Comparison of ENCODE assay signal across 1 cellular context in genomic region chr6:37171970-37172812, GRCh38.
TF ChIP-seq lines count a peak whose summit lies in the region.

No MANE protein-coding gene starts in this region.

TF ChIP-seq in GM12878, 131 proteins besides CTCF, POLR2A, EP300 and RAD21 (continues in another document):
- TF ChIP-seq RAD51 (IDR thresholded peaks at IDR 0.05), result peak; percentile 96
- peak; percentile 83 for TF ChIP-seq KLF5 (IDR thresholded peaks at IDR 0.05; ENCODE audit: partially characterized antibody)
- 0 out of 2 replicates have a peak, but pooled peaks have one; percentile 24 for TF ChIP-seq ZNF592 (IDR thresholded peaks at IDR 0.05)
- peak; percentile 80; the same call in 1 of the 2 replicates for TF ChIP-seq SIN3A (IDR thresholded peaks at IDR 0.05; ENCODE audit: low read depth, low read length)
- peak; percentile 21; the same call in 1 of the 2 replicates for TF ChIP-seq CBFB (IDR thresholded peaks at IDR 0.05; ENCODE audit: low read depth)
- TF ChIP-seq EZH2 (IDR thresholded peaks at IDR 0.05; ENCODE audit: borderline replicate concordance, control insufficient read depth, low read depth, low read length), result no peak
- peak; percentile 93 for TF ChIP-seq YY1 (IDR thresholded peaks at IDR 0.05; ENCODE audit: low read depth, low read length)
- TF ChIP-seq IKZF2 (IDR thresholded peaks at IDR 0.05), result 0 out of 4 replicates have a peak, but pooled peaks of 1 of the 2 experiments have one; percentile 9
- TF ChIP-seq SPI1 (IDR thresholded peaks at IDR 0.05; ENCODE audit: borderline replicate concordance, insufficient read depth, low read depth, low read length), result no peak
- peak; percentile 71; the same call in 1 of the 2 replicates for TF ChIP-seq E2F4 (IDR thresholded peaks at IDR 0.05; ENCODE audit: low read depth, low read length)
- no peak for TF ChIP-seq CEBPZ (IDR thresholded peaks at IDR 0.05; ENCODE audit: low read depth, low read length)
- peak; percentile 18; the same call in 1 of the 2 replicates for TF ChIP-seq NKRF (conservative IDR thresholded peaks at IDR 0.05)
- TF ChIP-seq RELB (IDR thresholded peaks at IDR 0.05; ENCODE audit: low read depth), result peak; percentile 35; the same call in 1 of the 2 replicates
- no peak for TF ChIP-seq ASH2L (IDR thresholded peaks at IDR 0.05; ENCODE audit: borderline replicate concordance, low read depth)
- no peak for TF ChIP-seq ZBTB40 (IDR thresholded peaks at IDR 0.05; ENCODE audit: borderline replicate concordance)
- TF ChIP-seq SKIL (IDR thresholded peaks at IDR 0.05; ENCODE audit: low read depth, poor library complexity, severe bottlenecking), result peak; percentile 78
- 0 out of 3 replicates have a peak, but pooled peaks have one; percentile 62 for TF ChIP-seq POU2F2 (IDR thresholded peaks at IDR 0.05; ENCODE audit: borderline replicate concordance, low read depth, low read length)
- peak; percentile 94 for TF ChIP-seq FOXK2 (IDR thresholded peaks at IDR 0.05)
- TF ChIP-seq USF2 (IDR thresholded peaks at IDR 0.05; ENCODE audit: borderline replicate concordance, low read depth, low read length), result peak; percentile 59
- 0 out of 2 replicates have a peak, but pooled peaks have one; percentile 28 for TF ChIP-seq MEF2A (IDR thresholded peaks at IDR 0.05; ENCODE audit: insufficient read depth, low read depth, low read length)
- TF ChIP-seq RUNX3 (IDR thresholded peaks at IDR 0.05; ENCODE audit: low read length), result peak; percentile 86
- no peak for TF ChIP-seq TCF12 (IDR thresholded peaks at IDR 0.05; ENCODE audit: low read depth, low read length)
- peak; percentile 61; the same call in 1 of the 2 replicates for TF ChIP-seq STAT1 (conservative IDR thresholded peaks at IDR 0.05)
- TF ChIP-seq ZNF384 (IDR thresholded peaks at IDR 0.05; ENCODE audit: borderline replicate concordance, low read depth, low read length), result peak; percentile 61; the same call in 1 of the 2 replicates
- TF ChIP-seq USF1 (IDR thresholded peaks at IDR 0.05; ENCODE audit: borderline replicate concordance, extremely low read length, insufficient read depth, low read depth, low read length), result peak; percentile 74
- TF ChIP-seq TCF7 (IDR thresholded peaks at IDR 0.05; ENCODE audit: borderline replicate concordance), result no peak
- TF ChIP-seq, protein P1, sequence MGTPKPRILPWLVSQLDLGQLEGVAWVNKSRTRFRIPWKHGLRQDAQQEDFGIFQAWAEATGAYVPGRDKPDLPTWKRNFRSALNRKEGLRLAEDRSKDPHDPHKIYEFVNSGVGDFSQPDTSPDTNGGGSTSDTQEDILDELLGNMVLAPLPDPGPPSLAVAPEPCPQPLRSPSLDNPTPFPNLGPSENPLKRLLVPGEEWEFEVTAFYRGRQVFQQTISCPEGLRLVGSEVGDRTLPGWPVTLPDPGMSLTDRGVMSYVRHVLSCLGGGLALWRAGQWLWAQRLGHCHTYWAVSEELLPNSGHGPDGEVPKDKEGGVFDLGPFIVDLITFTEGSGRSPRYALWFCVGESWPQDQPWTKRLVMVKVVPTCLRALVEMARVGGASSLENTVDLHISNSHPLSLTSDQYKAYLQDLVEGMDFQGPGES (IDR thresholded peaks at IDR 0.05), result 0 out of 2 replicates have a peak, but pooled peaks have one; percentile 11
- peak; percentile 81; the same call in 1 of the 2 replicates for TF ChIP-seq MAX (IDR thresholded peaks at IDR 0.05; ENCODE audit: low read depth, low read length)
- 0 out of 2 replicates have a peak, but pooled peaks have one; percentile 30 for TF ChIP-seq MXI1 (IDR thresholded peaks at IDR 0.05; ENCODE audit: low read depth, low read length)
- TF ChIP-seq BRCA1 (IDR thresholded peaks at IDR 0.05; ENCODE audit: low read depth, low read length), result no peak
